In genomic region chr4:112112590-112113170, GRCh38 we compare ENCODE assay signal across 13 cellular contexts. TPM values are rescaled to one million over a fixed set of nuclear protein-coding genes. Genes with fewer than 3 reads are reported as not detected.
DNase-seq lines count a peak whose midpoint lies in the region; ATAC-seq and TF ChIP-seq lines count a peak whose summit lies in the region.
"Had no signal": no experiment of that assay in that cellular context is flagged by ENCODE, and none has a peak within 500 bp of the region (broad histone marks: within the 10 kb centered on the region; RNA-seq: fewer than 3 reads in every experiment).

No MANE protein-coding gene starts in this region.

- no peaks in the 10 kb centered on the region for H3K9me3 ChIP-seq in OCI-LY7 (ENCODE audit: low read length)
- H3K9me3 ChIP-seq in fibroblast of lung (ENCODE audit: control insufficient read depth, insufficient read depth, low read depth, low read length) = no peaks in the 10 kb centered on the region
- no peaks in the 10 kb centered on the region for H3K9me3 ChIP-seq in prostate gland
- H3K9me3 ChIP-seq: gastroesophageal sphincter, suprapubic skin had no signal

- no peaks in the 10 kb centered on the region for H3K79me2 ChIP-seq in OCI-LY7 (ENCODE audit: insufficient read depth, low read depth, low read length)
- no peaks in the 10 kb centered on the region for H3K79me2 ChIP-seq in fibroblast of lung (ENCODE audit: control insufficient read depth, insufficient read depth, low read length)

- H3K27me3 ChIP-seq in fibroblast of lung (ENCODE audit: control insufficient read depth, insufficient read depth, low read length) (no peaks in the 10 kb centered on the region), prostate gland (replicated peaks; ENCODE audit: insufficient read depth) (no peaks in the 10 kb centered on the region), H7 (ENCODE audit: control insufficient read depth, insufficient read depth, low read length) (no peaks in the 10 kb centered on the region)
- H3K27me3 ChIP-seq: gastroesophageal sphincter, suprapubic skin had no signal

- H3K9ac ChIP-seq in fibroblast of lung (ENCODE audit: insufficient read depth, low read length) = no peak overlapping the region

- no peak for TF ChIP-seq POLR2A in prostate gland (IDR thresholded peaks at IDR 0.05)

- H3K9me2 ChIP-seq in OCI-LY7 (ENCODE audit: insufficient read depth, low read length) = no peaks in the 10 kb centered on the region

- no peak for TF ChIP-seq CTCF in OCI-LY7 (conservative IDR thresholded peaks at IDR 0.05; ENCODE audit: low read length)
- TF ChIP-seq CTCF in fibroblast of lung (conservative IDR thresholded peaks at IDR 0.05 in 1 of 2, IDR thresholded peaks at IDR 0.05 in 1 of 2; ENCODE audit: low read depth in 1 of 2, low read length in 2 of 2) = no peak
- TF ChIP-seq CTCF in prostate gland (IDR thresholded peaks at IDR 0.05) = no peak
- TF ChIP-seq CTCF in GM20000 (IDR thresholded peaks at IDR 0.05; ENCODE audit: extremely low read depth, missing control alignments) = no peak

- no TSS peak for BruUV-seq in OCI-LY7 (replicated peaks; lab: Mats Ljungman, UMichigan)

- no peak overlapping the region for H3K4me3 ChIP-seq in OCI-LY7 (ENCODE audit: low read depth, low read length, poor library complexity, severe bottlenecking)
- no peak overlapping the region for H3K4me3 ChIP-seq in fibroblast of lung (replicated peaks in 1 of 4; ENCODE audit: control extremely low read depth in 1 of 4, insufficient read depth in 1 of 4, low read depth in 3 of 4, low read length in 4 of 4)
- H3K4me3 ChIP-seq in prostate gland = no peak overlapping the region
- H3K4me3 ChIP-seq in H7 (ENCODE audit: insufficient read depth, low read depth, low read length) = no peak overlapping the region
- H3K4me3 ChIP-seq: gastroesophageal sphincter, suprapubic skin had no signal

- no peaks in the 10 kb centered on the region for H4K20me1 ChIP-seq in OCI-LY7 (ENCODE audit: insufficient read depth, low read length)
- no peaks in the 10 kb centered on the region for H4K20me1 ChIP-seq in fibroblast of lung (ENCODE audit: control insufficient read depth, extremely low read depth, insufficient read depth, low read length)

- H3K27ac ChIP-seq in OCI-LY7 (ENCODE audit: low read depth, low read length, poor library complexity, severe bottlenecking) = no peak overlapping the region
- no peak overlapping the region for H3K27ac ChIP-seq in fibroblast of lung (ENCODE audit: insufficient read depth, low read length)
- H3K27ac ChIP-seq in prostate gland = peak overlapping the region; percentile 75 to 76
- H3K27ac ChIP-seq: gastroesophageal sphincter, suprapubic skin had no signal

- WGBS in prostate gland = 47% methylated on average over 2 of the region's 2 CpGs

- DNase-seq in DMS53 treated with DMSO at 0.1 percent for 48 hours (lab: John Stamatoyannopoulos, UW; ENCODE audit: unreplicated experiment) (peak; percentile 41), OCI-LY7 (ENCODE audit: low spot score) (no peak), fibroblast of lung (ENCODE audit: low read depth in 2 of 2) (peak in 1 of 2 donors; percentile 59), prostate gland (ENCODE audit: low spot score) (no peak), H7 (no peak), GM20000 (ENCODE audit: low spot score) (no peak)
- DNase-seq: activated CD8-positive, alpha-beta memory T cell treated with anti-CD3 and anti-CD28 coated beads, Interleukin-2, amount 50 U/mL, for 48 hours; activated naive CD4-positive, alpha-beta T cell treated with anti-CD3 and anti-CD28 coated beads, Interleukin-2, amount 10 ng/mL, durations not matched to agents 7 days and 5 days; kidney; T-cell had no signal

- peaks cover 5% of the 10 kb centered on the region for H3K4me1 ChIP-seq in OCI-LY7 (ENCODE audit: insufficient read depth, low read length, poor library complexity, severe bottlenecking)
- peaks cover 3% of the 10 kb centered on the region for H3K4me1 ChIP-seq in fibroblast of lung (ENCODE audit: control insufficient read depth, extremely low read depth, insufficient read depth, low read length)
- H3K4me1 ChIP-seq in prostate gland (replicated peaks) = peaks cover 7% of the 10 kb centered on the region

- intact Hi-C loops in OCI-LY7 (cut with micrococcal nuclease; ENCODE audit: unreplicated experiment) (no loop called here), prostate gland (cut with DNase I) (no loop called here)

- no peak overlapping the region for H3K4me2 ChIP-seq in OCI-LY7 (ENCODE audit: low read length)
- no peak overlapping the region for H3K4me2 ChIP-seq in fibroblast of lung (ENCODE audit: extremely low read depth, insufficient read depth, low read length)

- no peak for ATAC-seq in GM21447 (IDR thresholded peaks at IDR 0.05; ENCODE audit: unreplicated experiment)
- ATAC-seq: gastroesophageal sphincter, T-cell had no signal

- CTCF ChIA-PET in OCI-LY7 (lab: Charles Lee; ENCODE audit: unreplicated experiment) = no interaction called here

- POLR2A ChIA-PET in OCI-LY7 (lab: Charles Lee) = interaction anchor here (0.6 to 1.3 kb wide), 2 partner anchors 8 to 186 kb away, joined by 3 to 4 read pairs; no protein-coding TSS in a partner anchor

- 0 out of 2 replicates have a peak overlapping the region, but pooled peaks have one; percentile 44 for H2AFZ ChIP-seq in OCI-LY7 (ENCODE audit: low read length)
- peak overlapping the region; percentile 19 for H2AFZ ChIP-seq in fibroblast of lung (ENCODE audit: low read length)

- H3K36me3 ChIP-seq in OCI-LY7 (ENCODE audit: insufficient read depth, low read length) (no peaks in the 10 kb centered on the region), fibroblast of lung (ENCODE audit: control insufficient read depth, insufficient read depth, low read length) (no peaks in the 10 kb centered on the region), prostate gland (no peaks in the 10 kb centered on the region), H7 (replicated peaks; ENCODE audit: control insufficient read depth, insufficient read depth, low read length) (no peaks in the 10 kb centered on the region)
- H3K36me3 ChIP-seq: gastroesophageal sphincter, suprapubic skin had no signal

RNA-seq across cellular contexts. Expression of gene FAM241A, which starts 32.6 kb away (rescaled TPM):
- 2.1 and 2.5 TPM in 2 replicates for total RNA-seq in OCI-LY7 (2014; rRNA removed; shearing (Covaris generic))
- total RNA-seq in OCI-LY7 (2022) = 9.5 and 10.5 TPM in 2 replicates
- total RNA-seq in fibroblast of lung = 0.51 and 1.2 TPM in 2 replicates
- polyA plus RNA-seq in fibroblast of lung = 1.1 and 1.7 TPM in 2 replicates
- 0.95 and 1.3 TPM in 2 replicates for polyA plus RNA-seq in fibroblast of lung (2012)
- 0.16 TPM in 1 of 2 replicates, not detected in the other for polyA minus RNA-seq in fibroblast of lung (ENCODE audit: low replicate concordance)
- 1 to 10 TPM; 3.6 to 3.7 TPM for total RNA-seq in prostate gland
- total RNA-seq in H7 (2014; rRNA removed; shearing (Covaris generic)) = 0.07 and 0.21 TPM in 2 replicates

Comparison
In these comparisons a context has a peak if more than half of its experiments do, and no peak if none do; other contexts are left out.
1. H3K27ac ChIP-seq: peak in prostate gland (2 of 2); none in OCI-LY7 (single experiment) and fibroblast of lung (single experiment).